2 cellular contexts compared by ENCODE assay signal in genomic region chr6:136324981-136325380, GRCh38.
A peak's percentile ranks its signal among the peaks of the same experiment; 100 is the strongest.
TF ChIP-seq lines count a peak whose summit lies in the region.

No MANE protein-coding gene starts in this region.

TF ChIP-seq in GM23338, 12 proteins besides CTCF, POLR2A, EP300 and RAD21:
- TF ChIP-seq STAT1 (IDR thresholded peaks at IDR 0.05; ENCODE audit: unreplicated experiment) (no peak), ZNF331 (CRISPR knock-in tag; IDR thresholded peaks at IDR 0.05; ENCODE audit: low read depth) (no peak)

TF ChIP-seq in neural cell, 6 proteins besides CTCF, POLR2A, EP300 and RAD21:
- TF ChIP-seq SMC3 (conservative IDR thresholded peaks at IDR 0.05; ENCODE audit: poor library complexity) (peak; percentile 33), MXI1 (conservative IDR thresholded peaks at IDR 0.05; ENCODE audit: poor library complexity, severe bottlenecking) (no peak), POLR2AphosphoS5 (IDR thresholded peaks at IDR 0.05) (peak; percentile 54), EZH2 (IDR thresholded peaks at IDR 0.05; ENCODE audit: borderline replicate concordance, insufficient read depth, low read length, poor library complexity, severe bottlenecking) (no peak), TAF1 (IDR thresholded peaks at IDR 0.05; ENCODE audit: low read depth) (no peak), REST (IDR thresholded peaks at IDR 0.05; ENCODE audit: borderline replicate concordance) (peak; percentile 84)
TF ChIP-seq in neural cell: peak in this region for 3.
